ENCODE assay signal across 8 cellular contexts in the genomic region with DNA sequence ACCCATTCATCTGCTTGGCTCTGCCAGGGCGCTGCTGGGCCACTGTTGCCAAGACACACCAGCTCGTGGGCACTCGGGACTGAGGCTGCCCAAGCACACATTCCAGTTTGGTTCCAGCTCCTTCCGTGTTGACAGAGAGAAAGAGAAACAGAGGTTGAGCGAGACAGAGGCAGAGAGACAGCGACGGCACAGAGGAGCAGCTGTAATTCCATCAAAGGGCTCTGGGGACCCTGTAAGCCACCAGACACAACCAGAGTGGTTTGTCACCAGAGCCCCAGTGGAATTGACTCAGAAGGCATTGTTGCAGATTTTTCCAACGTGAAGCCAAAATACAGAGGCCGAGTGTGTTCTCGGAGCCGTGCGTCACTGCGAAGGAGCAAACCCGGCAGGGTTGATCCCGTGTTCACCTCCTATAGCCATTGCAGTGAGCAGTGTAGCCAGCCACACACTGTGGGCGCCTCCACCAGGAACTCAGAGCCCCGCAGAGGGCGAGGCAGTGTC. TPM values are rescaled to one million over a fixed set of nuclear protein-coding genes. Genes with fewer than 3 reads are reported as not detected.
DNase-seq lines count a peak whose midpoint lies in the region; ATAC-seq and TF ChIP-seq lines count a peak whose summit lies in the region.

No MANE protein-coding gene starts in this region.

- TF ChIP-seq EP300 in suprapubic skin (IDR thresholded peaks at IDR 0.05), result no peak

- WGBS in suprapubic skin, result 25% methylated on average over 10 of the region's 18 CpGs

- H3K4me1 ChIP-seq in suprapubic skin, result peaks cover 31% of the 10 kb centered on the region

- H3K9me3 ChIP-seq in suprapubic skin, result no peaks in the 10 kb centered on the region

- POLR2A ChIA-PET in activated CD4-positive, alpha-beta T cell treated with anti-CD3 and anti-CD28 coated beads for 36 hours (lab: Charles Lee), result no interaction called here
- POLR2A ChIA-PET in activated CD8-positive, alpha-beta T cell treated with anti-CD3 and anti-CD28 coated beads, Interleukin-2, amount 10 ng/mL, durations not matched to agents 7 days and 5 days (lab: Charles Lee), result interaction anchor here (3.1 kb wide), 1 partner anchor 33 kb away, joined by 7 read pairs; a partner anchor contains a TSS

- no peaks in the 10 kb centered on the region for H3K27me3 ChIP-seq in suprapubic skin

- peak overlapping the region; percentile 2 for H3K4me3 ChIP-seq in suprapubic skin

- H3K4me1 Mint-ChIP-seq in activated CD4-positive, alpha-beta T cell treated with anti-CD3 and anti-CD28 coated beads for 36 hours, result peaks cover 11% of the 10 kb centered on the region
- H3K4me1 Mint-ChIP-seq in activated CD4-positive, alpha-beta T cell treated with anti-CD3 and anti-CD28 coated beads, Interleukin-2, amount 10 ng/mL, durations not matched to agents 24 days and 14 days, result peaks cover 2% of the 10 kb centered on the region
- peaks cover 12% of the 10 kb centered on the region for H3K4me1 Mint-ChIP-seq in activated CD8-positive, alpha-beta T cell treated with anti-CD3 and anti-CD28 coated beads, Interleukin-2, amount 10 ng/mL, durations not matched to agents 7 days and 5 days (ENCODE audit: low read depth)

- no peaks in the 10 kb centered on the region for H3K36me3 Mint-ChIP-seq in activated CD4-positive, alpha-beta T cell treated with anti-CD3 and anti-CD28 coated beads for 36 hours (ENCODE audit: low read depth)
- H3K36me3 Mint-ChIP-seq in activated CD4-positive, alpha-beta T cell treated with anti-CD3 and anti-CD28 coated beads, Interleukin-2, amount 10 ng/mL, durations not matched to agents 24 days and 14 days (ENCODE audit: low read depth), result no peaks in the 10 kb centered on the region
- no peaks in the 10 kb centered on the region for H3K36me3 Mint-ChIP-seq in activated CD8-positive, alpha-beta T cell treated with anti-CD3 and anti-CD28 coated beads, Interleukin-2, amount 10 ng/mL, durations not matched to agents 7 days and 5 days (ENCODE audit: low read depth)

- intact Hi-C loops in activated CD4-positive, alpha-beta T cell treated with anti-CD3 and anti-CD28 coated beads for 36 hours (cut with DNase I, micrococcal nuclease), result no loop called here
- intact Hi-C loops in activated CD4-positive, alpha-beta T cell treated with anti-CD3 and anti-CD28 coated beads, Interleukin-2, amount 10 ng/mL, durations not matched to agents 24 days and 14 days (cut with micrococcal nuclease), result loop anchor here (5.0 kb wide), 1 partner anchor 81 kb away; no protein-coding TSS in a partner anchor

- no peak for DNase-seq in activated CD4-positive, alpha-beta T cell treated with anti-CD3 and anti-CD28 coated beads for 36 hours
- no peak for DNase-seq in activated CD4-positive, alpha-beta T cell treated with anti-CD3 and anti-CD28 coated beads, Interleukin-2, amount 10 ng/mL, durations not matched to agents 24 days and 14 days
- no peak for DNase-seq in activated CD8-positive, alpha-beta T cell treated with anti-CD3 and anti-CD28 coated beads, Interleukin-2, amount 10 ng/mL, durations not matched to agents 7 days and 5 days
- DNase-seq in kidney tubule cell (ENCODE audit: low spot score) (peak; percentile 30), suprapubic skin (ENCODE audit: low spot score in 2 of 2) (no peak), NCI-H128 (lab: John Stamatoyannopoulos, UW; ENCODE audit: unreplicated experiment) (no peak), amniotic stem cell (lab: John Stamatoyannopoulos, UW) (no peak)

- CTCF ChIA-PET in activated CD4-positive, alpha-beta T cell treated with anti-CD3 and anti-CD28 coated beads for 36 hours (lab: Charles Lee), result interaction anchor here (0.6 to 0.8 kb wide), 4 partner anchors 122 to 391 kb away, joined by 3 read pairs; no protein-coding TSS in a partner anchor
- CTCF ChIA-PET in activated CD8-positive, alpha-beta T cell treated with anti-CD3 and anti-CD28 coated beads, Interleukin-2, amount 10 ng/mL, durations not matched to agents 7 days and 5 days (lab: Charles Lee), result interaction anchor here (1.0 to 1.3 kb wide), 2 partner anchors 349 to 364 kb away, joined by 3 read pairs; no protein-coding TSS in a partner anchor

- peak; percentile 61 for ATAC-seq in activated CD4-positive, alpha-beta T cell treated with anti-CD3 and anti-CD28 coated beads for 36 hours
- peak; percentile 58 for ATAC-seq in activated CD8-positive, alpha-beta T cell treated with anti-CD3 and anti-CD28 coated beads, Interleukin-2, amount 10 ng/mL, durations not matched to agents 7 days and 5 days
- no peak for ATAC-seq in GM21619 (IDR thresholded peaks at IDR 0.05; ENCODE audit: unreplicated experiment)

- no peak overlapping the region for H3K27ac Mint-ChIP-seq in activated CD4-positive, alpha-beta T cell treated with anti-CD3 and anti-CD28 coated beads for 36 hours
- no peak overlapping the region for H3K27ac Mint-ChIP-seq in activated CD4-positive, alpha-beta T cell treated with anti-CD3 and anti-CD28 coated beads, Interleukin-2, amount 10 ng/mL, durations not matched to agents 24 days and 14 days
- H3K27ac Mint-ChIP-seq in activated CD8-positive, alpha-beta T cell treated with anti-CD3 and anti-CD28 coated beads, Interleukin-2, amount 10 ng/mL, durations not matched to agents 7 days and 5 days, result no peak overlapping the region

- H3K27ac ChIP-seq in suprapubic skin, result peak overlapping the region; percentile 83

- no peaks in the 10 kb centered on the region for H3K36me3 ChIP-seq in suprapubic skin

- no peak for TF ChIP-seq CTCF in suprapubic skin (IDR thresholded peaks at IDR 0.05)

- no peak for TF ChIP-seq POLR2A in suprapubic skin (IDR thresholded peaks at IDR 0.05)

- no peaks in the 10 kb centered on the region for H3K9me3 Mint-ChIP-seq in activated CD4-positive, alpha-beta T cell treated with anti-CD3 and anti-CD28 coated beads for 36 hours (ENCODE audit: low read depth)
- no peaks in the 10 kb centered on the region for H3K9me3 Mint-ChIP-seq in activated CD4-positive, alpha-beta T cell treated with anti-CD3 and anti-CD28 coated beads, Interleukin-2, amount 10 ng/mL, durations not matched to agents 24 days and 14 days
- no peaks in the 10 kb centered on the region for H3K9me3 Mint-ChIP-seq in activated CD8-positive, alpha-beta T cell treated with anti-CD3 and anti-CD28 coated beads, Interleukin-2, amount 10 ng/mL, durations not matched to agents 7 days and 5 days (ENCODE audit: insufficient read depth)

- H3K4me3 Mint-ChIP-seq in activated CD4-positive, alpha-beta T cell treated with anti-CD3 and anti-CD28 coated beads for 36 hours, result no peak overlapping the region
- no peak overlapping the region for H3K4me3 Mint-ChIP-seq in activated CD4-positive, alpha-beta T cell treated with anti-CD3 and anti-CD28 coated beads, Interleukin-2, amount 10 ng/mL, durations not matched to agents 24 days and 14 days
- H3K4me3 Mint-ChIP-seq in activated CD8-positive, alpha-beta T cell treated with anti-CD3 and anti-CD28 coated beads, Interleukin-2, amount 10 ng/mL, durations not matched to agents 7 days and 5 days, result no peak overlapping the region

- H3K27me3 Mint-ChIP-seq in activated CD4-positive, alpha-beta T cell treated with anti-CD3 and anti-CD28 coated beads for 36 hours, result peaks cover 4% of the 10 kb centered on the region
- peaks cover 5% of the 10 kb centered on the region for H3K27me3 Mint-ChIP-seq in activated CD4-positive, alpha-beta T cell treated with anti-CD3 and anti-CD28 coated beads, Interleukin-2, amount 10 ng/mL, durations not matched to agents 24 days and 14 days
- H3K27me3 Mint-ChIP-seq in activated CD8-positive, alpha-beta T cell treated with anti-CD3 and anti-CD28 coated beads, Interleukin-2, amount 10 ng/mL, durations not matched to agents 7 days and 5 days (ENCODE audit: low read depth), result peaks cover 11% of the 10 kb centered on the region

RNA-seq across cellular contexts. Expression of a gene that starts 33.5 kb away (rescaled TPM):
- total RNA-seq in activated CD4-positive, alpha-beta T cell treated with anti-CD3 and anti-CD28 coated beads for 36 hours, result 10 to 100 TPM; 39.0 to 42.4 TPM
- total RNA-seq in activated CD4-positive, alpha-beta T cell treated with anti-CD3 and anti-CD28 coated beads, Interleukin-2, amount 10 ng/mL, durations not matched to agents 24 days and 14 days, result 36.9 and 40.7 TPM in 2 replicates
- 10 to 100 TPM; 36.8 to 37.1 TPM for total RNA-seq in activated CD8-positive, alpha-beta T cell treated with anti-CD3 and anti-CD28 coated beads, Interleukin-2, amount 10 ng/mL, durations not matched to agents 7 days and 5 days
- 10 to 100 TPM; 37.2 to 57.9 (median 46.2) TPM for total RNA-seq in suprapubic skin

RNA-seq across cellular contexts. Expression of a gene that starts 48.5 kb away (rescaled TPM):
- 100 to 1,000 TPM in 1 of 2 experiments, 10 to 100 TPM in 1; 86.8 to 120 TPM for total RNA-seq in activated CD4-positive, alpha-beta T cell treated with anti-CD3 and anti-CD28 coated beads for 36 hours
- 117 and 118 TPM in 2 replicates for total RNA-seq in activated CD4-positive, alpha-beta T cell treated with anti-CD3 and anti-CD28 coated beads, Interleukin-2, amount 10 ng/mL, durations not matched to agents 24 days and 14 days
- total RNA-seq in activated CD8-positive, alpha-beta T cell treated with anti-CD3 and anti-CD28 coated beads, Interleukin-2, amount 10 ng/mL, durations not matched to agents 7 days and 5 days, result 100 to 1,000 TPM; 175 to 199 TPM
- 100 to 1,000 TPM in 3 of 4 donors, 10 to 100 TPM in 1; 78.9 to 304 (median 120) TPM for total RNA-seq in suprapubic skin
